ENCODE assay signal across 14 cellular contexts in the genomic region with DNA sequence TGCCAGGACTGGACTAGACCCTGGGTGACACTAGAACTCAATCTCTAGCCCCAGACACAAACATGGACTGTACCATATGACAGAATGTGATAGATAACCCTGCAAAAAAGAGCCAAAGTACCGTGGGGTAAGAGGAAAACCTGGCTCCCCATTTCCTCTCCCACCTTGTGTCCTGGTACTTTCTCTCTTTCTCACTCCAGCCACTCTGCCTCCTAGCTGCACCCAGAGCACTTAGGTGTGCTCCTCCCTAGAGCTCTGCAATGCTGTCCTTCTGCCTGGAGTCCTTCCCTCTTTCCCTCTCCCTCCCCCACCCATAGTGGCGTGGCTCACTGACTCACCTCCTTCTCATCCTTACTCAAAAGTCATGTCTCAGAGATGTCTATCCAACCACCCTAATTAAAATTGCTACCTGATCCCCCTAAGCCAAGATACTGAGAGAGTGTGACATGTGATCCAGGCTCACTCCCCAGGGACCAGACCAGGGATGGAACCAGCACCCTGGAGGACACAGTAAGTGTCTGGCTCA.
DNase-seq lines count a peak whose midpoint lies in the region; FAIRE-seq and TF ChIP-seq lines count a peak whose summit lies in the region.
"Had no signal": no experiment of that assay in that cellular context is flagged by ENCODE, and none has a peak within 500 bp of the region (broad histone marks: within the 10 kb centered on the region; RNA-seq: fewer than 3 reads in every experiment).

No MANE protein-coding gene starts in this region.

- no peak overlapping the region for H3K14ac ChIP-seq in H1 (ENCODE audit: insufficient read length)

- no peak overlapping the region for H2BK12ac ChIP-seq in H1 (ENCODE audit: low read depth, low read length)

- H3K23ac ChIP-seq in H1 (ENCODE audit: insufficient read length): no peak overlapping the region

- 0 out of 2 replicates have a peak overlapping the region, but pooled peaks have one; percentile 7 for H2AK5ac ChIP-seq in H1 (ENCODE audit: low read depth, low read length)

- no peaks in the 10 kb centered on the region for H3K9me3 ChIP-seq in H1 (ENCODE audit: insufficient read depth in 2 of 2, low read depth in 1 of 2, low read length in 1 of 2)
- no peaks in the 10 kb centered on the region for H3K9me3 ChIP-seq in parathyroid adenoma (ENCODE audit: control insufficient read depth, low read length)
- H3K9me3 ChIP-seq in thyroid gland: no peaks in the 10 kb centered on the region

- H2BK15ac ChIP-seq in H1 (ENCODE audit: low read length): 0 out of 2 replicates have a peak overlapping the region, but pooled peaks have one; percentile 2

- H4K91ac ChIP-seq in H1 (replicated peaks; ENCODE audit: insufficient read length, low read length): no peak overlapping the region

- H2BK120ac ChIP-seq in H1 (replicated peaks; ENCODE audit: low read depth, low read length): no peak overlapping the region

- H3K4me3 ChIP-seq in H1 (ENCODE audit: extremely low read depth in 1 of 4, insufficient read depth in 2 of 4, low read depth in 3 of 4, low read length in 4 of 4) (no peak overlapping the region), parathyroid adenoma (ENCODE audit: low read depth, low read length) (no peak overlapping the region), thyroid gland (replicated peaks in 1 of 3) (no peak overlapping the region)

- no peak overlapping the region for H2AFZ ChIP-seq in H1 (ENCODE audit: low read length)
- H2AFZ ChIP-seq in parathyroid adenoma: peak overlapping the region; percentile 72

- H3K4me1 ChIP-seq in H1 (replicated peaks in 1 of 4; ENCODE audit: control insufficient read depth in 3 of 4, insufficient read depth in 4 of 4, low read length in 3 of 4) (peaks cover 5 to 15% (median 10%) of the 10 kb centered on the region in 4 experiments; a peak in 6 of 7 replicates), parathyroid adenoma (peaks cover 10% of the 10 kb centered on the region), thyroid gland (no peaks in the 10 kb centered on the region)

- CTCF ChIA-PET in H1 (lab: Charles Lee; ENCODE audit: partially characterized antibody): interaction anchor here (0.9 to 1.1 kb wide), 3 partner anchors 18 to 51 kb away, joined by 3 read pairs; no protein-coding TSS in a partner anchor
- CTCF ChIA-PET in HEK293T (lab: Yijun Ruan, JAX): no interaction called here

- FAIRE-seq in H1 (lab: Jason Lieb, UNC): no peak

- H4K8ac ChIP-seq in H1 (ENCODE audit: extremely low read depth, insufficient read depth, low read length): no peak overlapping the region

- POLR2A ChIA-PET in H1 (lab: Charles Lee; ENCODE audit: partially characterized antibody) (no interaction called here), HEK293T (lab: Yijun Ruan, JAX) (no interaction called here)

- no peaks in the 10 kb centered on the region for H3K36me3 ChIP-seq in H1 (ENCODE audit: control insufficient read depth in 2 of 4, insufficient read depth in 4 of 4, low read length in 3 of 4)
- H3K36me3 ChIP-seq in parathyroid adenoma (ENCODE audit: control insufficient read depth, insufficient read depth, low read length): no peaks in the 10 kb centered on the region
- no peaks in the 10 kb centered on the region for H3K36me3 ChIP-seq in thyroid gland

- peak; percentile 40 for DNase-seq in M059J (ENCODE audit: low read depth)
- DNase-seq in NCI-H82 (lab: John Stamatoyannopoulos, UW): peak; percentile 47
- DNase-seq in H1 (ENCODE audit: low read depth in 1 of 2, low spot score in 2 of 2): no peak
- no peak for DNase-seq in HEK293T (ENCODE audit: extremely low spot score)
- DNase-seq in thyroid gland: no peak
- no peak for DNase-seq in HK-2 (ENCODE audit: unreplicated experiment)
- no peak for DNase-seq in NCI-H1417 (lab: John Stamatoyannopoulos, UW)
- DNase-seq: CD8-positive, alpha-beta memory T cell; Kasumi-1; NCI-H1417 treated with DMSO at 0.1 percent for 48 hours; NCI-H2029; SIG-M5; T-helper 2 cell had no signal

- 46% methylated on average over 2 of the region's 2 CpGs; no CpG with 5 or more reads in 1 of the 2 experiments for WGBS in H1 (ENCODE audit: extremely low coverage in 1 of 2, insufficient coverage in 1 of 2, insufficient read length in 1 of 2, insufficient replicate concordance in 2 of 2, low coverage in 1 of 2, low lambda C conversion rate in 2 of 2, missing lambda C conversion rate in 1 of 2), 2 experiments
- 47 to 52% methylated on average over 2 of the region's 2 CpGs for WGBS in thyroid gland, 2 donors

- no peaks in the 10 kb centered on the region; the same call in 1 of the 2 replicates for H3K79me1 ChIP-seq in H1 (ENCODE audit: low read depth, low read length)

- TF ChIP-seq CTCF in H1 (IDR thresholded peaks at IDR 0.05; ENCODE audit: control extremely low read depth in 1 of 3, insufficient read depth in 1 of 3, low read depth in 1 of 3, low read length in 3 of 3) (no peak), parathyroid adenoma (IDR thresholded peaks at IDR 0.05) (no peak), thyroid gland (IDR thresholded peaks at IDR 0.05) (no peak)

- H2BK20ac ChIP-seq in H1 (ENCODE audit: low read length): no peak overlapping the region

- no peak overlapping the region for H3K4ac ChIP-seq in H1 (replicated peaks; ENCODE audit: insufficient read length, low read depth, low read length)

- H3K23me2 ChIP-seq in H1 (ENCODE audit: low read depth, low read length): no peaks in the 10 kb centered on the region

- no peak overlapping the region for H3K56ac ChIP-seq in H1 (replicated peaks; ENCODE audit: insufficient read length, low read depth, low read length)

- no peak for TF ChIP-seq EP300 in H1 (IDR thresholded peaks at IDR 0.05; ENCODE audit: borderline replicate concordance in 1 of 2, low read depth in 2 of 2, low read length in 2 of 2)

- H3K4me2 ChIP-seq in H1 (ENCODE audit: insufficient read depth in 1 of 2, low read depth in 2 of 2, low read length in 2 of 2): 0 out of 4 replicates have a peak overlapping the region, but pooled peaks of 1 of the 2 experiments have one; percentile 10
- no peak overlapping the region for H3K4me2 ChIP-seq in parathyroid adenoma (ENCODE audit: low read length)

- H3K9ac ChIP-seq in H1 (replicated peaks in 1 of 4; ENCODE audit: extremely low read depth in 1 of 4, low read depth in 3 of 4, low read length in 3 of 4): no peak overlapping the region
- H3K9ac ChIP-seq in parathyroid adenoma: no peak overlapping the region

- H3K27ac ChIP-seq in H1 (ENCODE audit: low read depth, low read length) (no peak overlapping the region), parathyroid adenoma (no peak overlapping the region), thyroid gland (no peak overlapping the region)

- H4K5ac ChIP-seq in H1 (ENCODE audit: insufficient read length, low read depth, low read length): no peak overlapping the region

- H3K27me3 ChIP-seq in H1 (replicated peaks in 1 of 4; ENCODE audit: control insufficient read depth in 3 of 4, extremely low read depth in 1 of 4, insufficient read depth in 3 of 4, low read length in 3 of 4): peaks cover 0 to 3% (median 1%) of the 10 kb centered on the region in 4 experiments; a peak in 1 of 7 replicates
- no peaks in the 10 kb centered on the region for H3K27me3 ChIP-seq in parathyroid adenoma (ENCODE audit: control insufficient read depth, insufficient read depth, low read length)
- H3K27me3 ChIP-seq in thyroid gland: no peaks in the 10 kb centered on the region

- no peak overlapping the region for H2BK5ac ChIP-seq in H1 (ENCODE audit: low read depth, low read length)

- TF ChIP-seq RAD21 in H1 (IDR thresholded peaks at IDR 0.05 in 1 of 2, conservative IDR thresholded peaks at IDR 0.05 in 1 of 2; ENCODE audit: low read depth in 2 of 2, low read length in 2 of 2): no peak

- TF ChIP-seq POLR2A in H1 (IDR thresholded peaks at IDR 0.05; ENCODE audit: control extremely low read depth in 1 of 2, low read depth in 2 of 2, low read length in 2 of 2): no peak
- no peak for TF ChIP-seq POLR2A in thyroid gland (IDR thresholded peaks at IDR 0.05)

- H3K79me2 ChIP-seq in H1 (ENCODE audit: control insufficient read depth in 1 of 2, insufficient read depth in 2 of 2, low read length in 2 of 2) (no peaks in the 10 kb centered on the region), parathyroid adenoma (no peaks in the 10 kb centered on the region)

- intact Hi-C loops in thyroid gland (cut with DNase I): loop anchor here (2.0 to 10.0 kb wide), 2 partner anchors 203 to 321 kb away; no protein-coding TSS in a partner anchor

- no peak overlapping the region for H3K18ac ChIP-seq in H1 (ENCODE audit: extremely low read depth, low read length)

- no peaks in the 10 kb centered on the region for H4K20me1 ChIP-seq in H1 (replicated peaks in 1 of 2; ENCODE audit: control insufficient read depth in 1 of 2, insufficient read depth in 2 of 2, low read length in 2 of 2)

TF ChIP-seq in H1, 55 proteins besides CTCF, POLR2A, EP300 and RAD21:
- TF ChIP-seq RBBP5 (IDR thresholded peaks at IDR 0.05; ENCODE audit: borderline replicate concordance, low read depth, low read length) (no peak), RNF2 (IDR thresholded peaks at IDR 0.05; ENCODE audit: borderline replicate concordance, low read depth, low read length, missing control alignments, poor library complexity, severe bottlenecking) (no peak), BRCA1 (IDR thresholded peaks at IDR 0.05; ENCODE audit: low read depth, low read length) (no peak), SAP30 (IDR thresholded peaks at IDR 0.05; ENCODE audit: insufficient read depth, insufficient replicate concordance, low read length) (no peak)

TF ChIP-seq in HEK293T, 16 proteins besides CTCF, POLR2A, EP300 and RAD21:
- TF ChIP-seq SUZ12 (IDR thresholded peaks at IDR 0.05) (no peak), FOXM1 (IDR thresholded peaks at IDR 0.05; ENCODE audit: borderline replicate concordance) (no peak), FOXA1 (IDR thresholded peaks at IDR 0.05) (no peak), ELF4 (IDR thresholded peaks at IDR 0.05) (no peak)

Comparison
In these comparisons a context has a peak if more than half of its experiments do, and no peak if none do; other contexts are left out.
1. DNase-seq: peak in M059J (single experiment) and NCI-H82 (single experiment); none in H1 (0 of 2), HEK293T (single experiment), thyroid gland (0 of 2), HK-2 (single experiment) and NCI-H1417 (0 of 3).